Comparison of ENCODE assay signal across 27 cellular contexts in genomic region chr13:20939662-20940061, GRCh38. TPM values are rescaled to one million over a fixed set of nuclear protein-coding genes. Genes with fewer than 3 reads are reported as not detected.
DNase-seq lines count a peak whose midpoint lies in the region; ATAC-seq lines count a peak whose summit lies in the region.
"Had no signal": no experiment of that assay in that cellular context is flagged by ENCODE, and none has a peak within 500 bp of the region (broad histone marks: within the 10 kb centered on the region; RNA-seq: fewer than 3 reads in every experiment).

No MANE protein-coding gene starts in this region.

- no peak overlapping the region for H3K27ac ChIP-seq in HUES48 (ENCODE audit: low read depth, low read length)
- H3K27ac ChIP-seq in epithelial cell of prostate, result peak overlapping the region; percentile 32
- H3K27ac ChIP-seq in right cardiac atrium (ENCODE audit: low read length), result peak overlapping the region; percentile 87
- H3K27ac ChIP-seq in skeletal muscle tissue (ENCODE audit: low read depth, low read length), result peak overlapping the region; percentile 88
- H3K27ac ChIP-seq: dorsolateral prefrontal cortex, prostate gland, thoracic aorta had no signal

- no peaks in the 10 kb centered on the region for H3K36me3 ChIP-seq in HUES48 (ENCODE audit: control insufficient read depth, insufficient read depth, low read length)
- no peaks in the 10 kb centered on the region for H3K36me3 ChIP-seq in skeletal muscle tissue (ENCODE audit: control insufficient read depth in 3 of 3, insufficient read depth in 3 of 3, low read length in 3 of 3)
- H3K36me3 ChIP-seq: gastroesophageal sphincter, prostate gland, thoracic aorta had no signal

- H3K27me3 ChIP-seq in HUES48 (ENCODE audit: control insufficient read depth, insufficient read depth, low read length) (peaks cover 3% of the 10 kb centered on the region; the same call in 1 of the 2 replicates), right cardiac atrium (ENCODE audit: control insufficient read depth, insufficient read depth) (no peaks in the 10 kb centered on the region), skeletal muscle tissue (ENCODE audit: control insufficient read depth in 3 of 3, insufficient read depth in 3 of 3, low read length in 3 of 3) (no peaks in the 10 kb centered on the region)
- H3K27me3 ChIP-seq: dorsolateral prefrontal cortex had no signal

- H3K9me3 ChIP-seq in HUES48 (ENCODE audit: control insufficient read depth, insufficient read depth, low read length) (no peaks in the 10 kb centered on the region), right cardiac atrium (ENCODE audit: control insufficient read depth, low read length) (no peaks in the 10 kb centered on the region), skeletal muscle tissue (ENCODE audit: control insufficient read depth in 3 of 3, low read length in 3 of 3) (no peaks in the 10 kb centered on the region)
- H3K9me3 ChIP-seq: gastroesophageal sphincter, prostate gland, thoracic aorta had no signal

- H3K4me1 ChIP-seq in HUES48 (ENCODE audit: control insufficient read depth, insufficient read depth, low read length) (peaks cover 7% of the 10 kb centered on the region; the same call in 1 of the 2 replicates), right cardiac atrium (ENCODE audit: control insufficient read depth, insufficient read depth, low read length) (no peaks in the 10 kb centered on the region), skeletal muscle tissue (ENCODE audit: control insufficient read depth in 3 of 3, insufficient read depth in 3 of 3, low read length in 3 of 3) (peaks cover 8 to 24% (median 9%) of the 10 kb centered on the region in 3 donors)
- H3K4me1 ChIP-seq: prostate gland had no signal

- H3K9ac ChIP-seq in HUES48 (ENCODE audit: low read depth, low read length) (0 out of 2 replicates have a peak overlapping the region, but pooled peaks have one; percentile 22), skeletal muscle tissue (ENCODE audit: low read depth in 1 of 3, low read length in 3 of 3) (peak overlapping the region; percentile 22 to 70 (median 61))

- intact Hi-C loops in right cardiac atrium (cut with DNase I), result loop anchor here in 3 of 4 donors (5.0 to 10.0 kb wide), 7 partner anchors 115 to 543 kb away; partner anchors contain the start of genes LATS2 (in 1 of the 3), MRPL57 (in 1 of the 3) and SKA3 (in 1 of the 3)
- intact Hi-C loops in posterior vena cava (cut with DNase I), result loop anchor here in 1 of 2 donors (5.0 to 10.0 kb wide), 2 partner anchors 238 to 355 kb away; partner anchors contain the start of genes MRPL57 and SKA3

- peak; percentile 56 to 73 for ATAC-seq in right cardiac atrium
- no peak for ATAC-seq in GM21515 (IDR thresholded peaks at IDR 0.05; ENCODE audit: unreplicated experiment)
- ATAC-seq: activated CD4-positive, CD25-positive, alpha-beta regulatory T cell treated with anti-CD3 and anti-CD28 coated beads, Interleukin-2, amount 50 U/mL, for 24 hours; gastroesophageal sphincter; left colon had no signal

- DNase-seq in epithelial cell of prostate (ENCODE audit: low read depth, low spot score) (no peak), right cardiac atrium (peak; percentile 17 to 61 (median 58)), SIG-M5 treated with dmso at 0.1 percent for 504 hours (lab: John Stamatoyannopoulos, UW; ENCODE audit: unreplicated experiment) (no peak), posterior vena cava (ENCODE audit: low spot score) (no peak), NCI-H82 (lab: John Stamatoyannopoulos, UW) (no peak)
- DNase-seq: activated gamma-delta T cell treated with Interleukin-2 at 50 U/mL for 16 hours; activated T-cell treated with anti-CD3 and anti-CD28 coated beads, Interleukin-2, amount 50 U/mL, for 1 hour; amygdala; CD4-positive, alpha-beta T cell; DMS153; dorsolateral prefrontal cortex; left colon; midbrain; NCI-H1092 treated with DMSO at 0.1 percent for 48 hours; NCI-H2029 treated with DMSO at 0.1 percent for 48 hours; NCI-H345; NCI-H774; nephron progenitor cell; stimulated activated CD4-positive, alpha-beta T cell treated with anti-CD3 and anti-CD28 coated beads, Interleukin-2, amount 100 ng/mL, for 48 hours; stimulated activated naive CD4-positive, alpha-beta T cell had no signal

- 36% methylated on average over 4 of the region's 4 CpGs for WGBS in right cardiac atrium

- H3K4me3 ChIP-seq in HUES48 (ENCODE audit: low read depth, low read length) (no peak overlapping the region), right cardiac atrium (ENCODE audit: low read length) (no peak overlapping the region), skeletal muscle tissue (ENCODE audit: low read length in 3 of 3) (peak overlapping the region in 1 of 3 donors; percentile 43)
- H3K4me3 ChIP-seq: dorsolateral prefrontal cortex, gastroesophageal sphincter, prostate gland, thoracic aorta had no signal

RNA-seq across cellular contexts. Expression of gene XPO4, which starts 37.1 kb away (rescaled TPM):
- total RNA-seq in right cardiac atrium (10 to 100 TPM in 3 of 4 donors, 1 to 10 TPM in 1; 9.3 to 13.8 (median 10.5) TPM), skeletal muscle tissue (28.2 TPM), posterior vena cava (10 to 100 TPM; 11.8 to 12.8 TPM)
- 2.9 TPM for polyA plus RNA-seq in right cardiac atrium

Comparison
In these comparisons a context has a peak if more than half of its experiments do, and no peak if none do; other contexts are left out.
1. DNase-seq: peak in right cardiac atrium (3 of 3); none in epithelial cell of prostate (single experiment), SIG-M5 treated with dmso at 0.1 percent for 504 hours (single experiment), posterior vena cava (single experiment) and NCI-H82 (single experiment).